Comparison of ENCODE assay signal across 9 cellular contexts in genomic region chr3:116444819-116445290, GRCh38. TPM values are rescaled to one million over a fixed set of nuclear protein-coding genes. Genes with fewer than 3 reads are reported as not detected.
A peak's percentile ranks its signal among the peaks of the same experiment; 100 is the strongest.
DNase-seq lines count a peak whose midpoint lies in the region; ATAC-seq and TF ChIP-seq lines count a peak whose summit lies in the region.
"Had no signal": no experiment of that assay in that cellular context is flagged by ENCODE, and none has a peak within 500 bp of the region (broad histone marks: within the 10 kb centered on the region; RNA-seq: fewer than 3 reads in every experiment).

No MANE protein-coding gene starts in this region.

- in situ Hi-C loops in mammary epithelial cell (cut with MboI; ENCODE audit: low sequenced_read_pairs in 2 of 2): no loop called here

- DNase-seq in mammary epithelial cell (no peak), inferior parietal cortex (ENCODE audit: extremely low spot score) (peak; percentile 67), smooth muscle cell (lab: John Stamatoyannopoulos, UW; ENCODE audit: unreplicated experiment) (peak; percentile 22), KG1 (lab: John Stamatoyannopoulos, UW) (no peak), activated gamma-delta T cell (lab: John Stamatoyannopoulos, UW) (no peak)

- H3F3A ChIP-seq in smooth muscle cell (ENCODE audit: low read depth): no peaks in the 10 kb centered on the region

- dilution Hi-C loops in mammary epithelial cell (cut with HindIII; ENCODE audit: low sequenced_read_pairs): no loop called here

- H3K9me3 ChIP-seq in HUES64 (ENCODE audit: insufficient read depth, low read depth, low read length) (no peaks in the 10 kb centered on the region), mammary epithelial cell (replicated peaks; ENCODE audit: insufficient read depth, low read length) (no peaks in the 10 kb centered on the region), smooth muscle cell (replicated peaks; ENCODE audit: low read depth) (no peaks in the 10 kb centered on the region)

- TF ChIP-seq CTCF in mammary epithelial cell (conservative IDR thresholded peaks at IDR 0.05 in 1 of 2, IDR thresholded peaks at IDR 0.05 in 1 of 2; ENCODE audit: extremely low read depth in 1 of 2, insufficient read depth in 1 of 2, low read depth in 1 of 2, low read length in 2 of 2) (no peak), smooth muscle cell (IDR thresholded peaks at IDR 0.05; ENCODE audit: borderline replicate concordance, insufficient read depth, poor library complexity, severe bottlenecking) (no peak)

- H3K4me3 ChIP-seq in HUES64 (ENCODE audit: low read length) (peak overlapping the region; percentile 72), mammary epithelial cell (replicated peaks in 1 of 3; ENCODE audit: insufficient read depth in 1 of 3, low read depth in 2 of 3, low read length in 3 of 3) (no peak overlapping the region), smooth muscle cell (peak overlapping the region; percentile 67)

- no peak overlapping the region for H2AFZ ChIP-seq in mammary epithelial cell (ENCODE audit: low read depth, low read length)
- peak overlapping the region; percentile 96 for H2AFZ ChIP-seq in smooth muscle cell (ENCODE audit: low read depth)

- CTCF ChIA-PET in mammary epithelial cell (lab: Charles Lee; ENCODE audit: low non-redundant PET): no interaction called here

- H3K27ac ChIP-seq in HUES64 (ENCODE audit: low read depth, low read length) (no peak overlapping the region; the same call in 1 of the 2 replicates), mammary epithelial cell (ENCODE audit: insufficient read depth, low read depth, low read length) (no peak overlapping the region), smooth muscle cell (ENCODE audit: low read depth) (no peak overlapping the region)

- H3K9ac ChIP-seq in HUES64 (ENCODE audit: low read depth, low read length) (peak overlapping the region; percentile 58), mammary epithelial cell (ENCODE audit: insufficient read depth, low read length) (no peak overlapping the region), smooth muscle cell (ENCODE audit: low read depth) (peak overlapping the region; percentile 52)

- peak overlapping the region; percentile 8 for H3K4me2 ChIP-seq in mammary epithelial cell (ENCODE audit: insufficient read depth, low read depth, low read length)
- H3K4me2 ChIP-seq in smooth muscle cell: peak overlapping the region; percentile 90

- no peaks in the 10 kb centered on the region for H3K79me2 ChIP-seq in mammary epithelial cell (ENCODE audit: insufficient read depth, low read length)
- H3K79me2 ChIP-seq in smooth muscle cell (ENCODE audit: low read depth): peaks cover under 1% of the 10 kb centered on the region

- H4K20me1 ChIP-seq in mammary epithelial cell (ENCODE audit: insufficient read depth, low read length) (no peaks in the 10 kb centered on the region), smooth muscle cell (ENCODE audit: low read depth) (no peaks in the 10 kb centered on the region)

- 1% methylated on average over 26 of the region's 26 CpGs for WGBS in HUES64
- WGBS in mammary epithelial cell (ENCODE audit: low coverage, missing lambda C conversion rate): 4% methylated on average over 14 of the region's 26 CpGs
- WGBS in smooth muscle cell (ENCODE audit: low lambda C conversion rate): 3% methylated on average over 26 of the region's 26 CpGs

- H3K36me3 ChIP-seq in HUES64 (ENCODE audit: insufficient read depth, low read length) (no peaks in the 10 kb centered on the region), mammary epithelial cell (ENCODE audit: insufficient read depth, low read length) (no peaks in the 10 kb centered on the region), smooth muscle cell (ENCODE audit: low read depth) (no peaks in the 10 kb centered on the region)

- H3K4me1 ChIP-seq in HUES64 (ENCODE audit: insufficient read depth, low read length): peaks cover 40% of the 10 kb centered on the region
- no peaks in the 10 kb centered on the region for H3K4me1 ChIP-seq in mammary epithelial cell (ENCODE audit: insufficient read depth, low read length)
- H3K4me1 ChIP-seq in smooth muscle cell (ENCODE audit: low read depth): peaks cover 31% of the 10 kb centered on the region

- BruUV-seq in mammary epithelial cell (replicated peaks; lab: Mats Ljungman, UMichigan): no TSS peak

- intact Hi-C loops in mammary epithelial cell (cut with micrococcal nuclease): no loop called here

- ATAC-seq in HG02763 (IDR thresholded peaks at IDR 0.05; ENCODE audit: unreplicated experiment): no peak
- ATAC-seq in HG02588 (IDR thresholded peaks at IDR 0.05; ENCODE audit: unreplicated experiment): no peak

- H3K27me3 ChIP-seq in HUES64 (ENCODE audit: insufficient read depth, low read length): peaks cover 8% of the 10 kb centered on the region; the same call in 1 of the 2 replicates
- H3K27me3 ChIP-seq in mammary epithelial cell (ENCODE audit: insufficient read depth, low read length): peaks cover 14% of the 10 kb centered on the region
- no peaks in the 10 kb centered on the region for H3K27me3 ChIP-seq in smooth muscle cell (ENCODE audit: low read depth)

RNA-seq across cellular contexts. Expression of gene LSAMP, which starts 0.4 kb away (rescaled TPM):
- polyA plus RNA-seq in HUES64 (2013, experiment 1 of 2): 4.2 TPM
- polyA plus RNA-seq in HUES64 (2013, experiment 2 of 2): 7.5 TPM
- total RNA-seq in mammary epithelial cell: not detected
- polyA plus RNA-seq in mammary epithelial cell: not detected
- not detected for polyA minus RNA-seq in mammary epithelial cell
- total RNA-seq in smooth muscle cell: 11.2 and 11.8 TPM in 2 replicates
- polyA plus RNA-seq in smooth muscle cell: 11.8 and 13.6 TPM in 2 replicates
- total RNA-seq: T-helper 2 cell treated with Interferon-gamma antibody and Interleukin-4, amounts not matched to agents 100 ng/mL and 5 ng/mL, for 36 hours had no signal

Comparison
In these comparisons a context has a peak if more than half of its experiments do, and no peak if none do; other contexts are left out.
1. H3K4me3 ChIP-seq: peak in HUES64 (single experiment) and smooth muscle cell (single experiment); none in mammary epithelial cell (0 of 3).
2. DNase-seq: peak in inferior parietal cortex (single experiment) and smooth muscle cell (single experiment); none in mammary epithelial cell (single experiment), KG1 (single experiment) and activated gamma-delta T cell (single experiment).
3. RNA of gene LSAMP, which starts 0.4 kb away (total RNA-seq): 11.2 to 11.8 TPM in smooth muscle cell; not detected in mammary epithelial cell; every median in the first group is over 10 times any median in the second.